Comparison of ENCODE assay signal across 16 cellular contexts in the genomic region with DNA sequence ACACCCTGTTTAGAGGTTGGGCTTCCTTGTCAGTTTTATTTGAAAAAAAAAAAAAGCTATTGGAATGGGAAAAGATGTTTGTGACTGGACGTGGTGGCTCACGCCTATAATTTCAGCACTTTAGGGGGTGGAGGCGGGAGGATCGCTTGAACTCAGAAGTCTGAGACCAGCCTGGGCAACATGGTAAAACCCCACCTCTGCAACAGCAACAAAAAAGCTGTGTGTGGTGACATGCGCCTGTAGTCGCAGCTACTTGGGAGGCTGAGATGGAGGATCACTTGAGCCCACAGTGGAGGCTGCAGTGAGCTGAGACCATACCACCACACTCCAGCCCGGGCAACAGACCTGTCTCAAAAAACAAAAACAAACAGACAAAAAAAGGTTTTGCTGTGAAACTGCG.
A peak's percentile ranks its signal among the peaks of the same experiment; 100 is the strongest.
DNase-seq lines count a peak whose midpoint lies in the region; ATAC-seq and TF ChIP-seq lines count a peak whose summit lies in the region.
"Had no signal": no experiment of that assay in that cellular context is flagged by ENCODE, and none has a peak within 500 bp of the region (broad histone marks: within the 10 kb centered on the region; RNA-seq: fewer than 3 reads in every experiment).

No MANE protein-coding gene starts in this region.

- H3K36me3 ChIP-seq in right atrium auricular region (no peaks in the 10 kb centered on the region), esophagus muscularis mucosa (no peaks in the 10 kb centered on the region), testis (ENCODE audit: low read depth, missing control alignments) (no peaks in the 10 kb centered on the region), WERI-Rb-1 (no peaks in the 10 kb centered on the region)

- H3K27ac ChIP-seq in right atrium auricular region: no peak overlapping the region
- no peak overlapping the region for H3K27ac ChIP-seq in esophagus muscularis mucosa (replicated peaks in 1 of 4)
- H3K27ac ChIP-seq in testis: no peak overlapping the region
- no peak overlapping the region for H3K27ac ChIP-seq in WERI-Rb-1

- TF ChIP-seq EP300 in esophagus muscularis mucosa (IDR thresholded peaks at IDR 0.05): no peak

- ATAC-seq in left ventricle myocardium superior: no peak
- ATAC-seq: GM23338, HCT116 had no signal

- TF ChIP-seq CTCF in right atrium auricular region (IDR thresholded peaks at IDR 0.05) (no peak), esophagus muscularis mucosa (IDR thresholded peaks at IDR 0.05) (no peak), testis (IDR thresholded peaks at IDR 0.05) (no peak), WERI-Rb-1 (IDR thresholded peaks at IDR 0.05; ENCODE audit: low read depth, low read length) (no peak)

- H3K27me3 ChIP-seq in right atrium auricular region (no peaks in the 10 kb centered on the region), esophagus muscularis mucosa (no peaks in the 10 kb centered on the region), testis (no peaks in the 10 kb centered on the region), WERI-Rb-1 (ENCODE audit: insufficient read depth, low read depth, severe bottlenecking) (no peaks in the 10 kb centered on the region)

- intact Hi-C loops in left ventricle myocardium superior (cut with micrococcal nuclease) (no loop called here), esophagus muscularis mucosa (cut with DNase I) (no loop called here), testis (cut with DNase I; ENCODE audit: low total_unique reads) (no loop called here)

- H3K9me3 ChIP-seq in right atrium auricular region: no peaks in the 10 kb centered on the region
- H3K9me3 ChIP-seq in esophagus muscularis mucosa: no peaks in the 10 kb centered on the region
- no peaks in the 10 kb centered on the region for H3K9me3 ChIP-seq in testis
- no peaks in the 10 kb centered on the region for H3K9me3 ChIP-seq in WERI-Rb-1 (ENCODE audit: severe bottlenecking)

- H3K4me1 ChIP-seq in right atrium auricular region (peaks cover 0 to 8% of the 10 kb centered on the region in 2 donors), esophagus muscularis mucosa (peaks cover 0 to 3% (median 0%) of the 10 kb centered on the region in 4 donors), testis (no peaks in the 10 kb centered on the region)

- 94% methylated on average over 8 of the region's 8 CpGs for WGBS in esophagus muscularis mucosa
- WGBS in testis, 2 donors: 94% methylated on average over 8 of the region's 8 CpGs

- H3K4me3 ChIP-seq in right atrium auricular region (no peak overlapping the region), esophagus muscularis mucosa (no peak overlapping the region), testis (no peak overlapping the region), WERI-Rb-1 (ENCODE audit: low read depth, low read length) (no peak overlapping the region)
- H3K4me3 ChIP-seq: GM23338 had no signal

- TF ChIP-seq POLR2A in esophagus muscularis mucosa (IDR thresholded peaks at IDR 0.05; ENCODE audit: low read depth) (no peak), testis (IDR thresholded peaks at IDR 0.05) (no peak)

- DNase-seq in right atrium auricular region (ENCODE audit: low spot score) (peak; percentile 18), left ventricle myocardium superior (no peak), esophagus muscularis mucosa (ENCODE audit: extremely low spot score) (peak; percentile 50), testis (peak; percentile 6), WERI-Rb-1 (no peak), SKM-1 treated with dmso at 0.1 percent for 144 hours (lab: John Stamatoyannopoulos, UW; ENCODE audit: unreplicated experiment) (no peak)
- DNase-seq: C1 segment of cervical spinal cord; Calu3; CD4-positive, alpha-beta memory T cell; COR-L47; DMS53; DMS79 treated with DMSO at 0.1 percent for 48 hours; GF-D8; H9 had no signal

Comparison
In these comparisons a context has a peak if more than half of its experiments do, and no peak if none do; other contexts are left out.
1. DNase-seq: peak in right atrium auricular region (single experiment), esophagus muscularis mucosa (single experiment) and testis (single experiment); none in left ventricle myocardium superior (single experiment), WERI-Rb-1 (single experiment) and SKM-1 treated with dmso at 0.1 percent for 144 hours (single experiment).